Comparison of ENCODE assay signal across 1 cellular context in the genomic region with DNA sequence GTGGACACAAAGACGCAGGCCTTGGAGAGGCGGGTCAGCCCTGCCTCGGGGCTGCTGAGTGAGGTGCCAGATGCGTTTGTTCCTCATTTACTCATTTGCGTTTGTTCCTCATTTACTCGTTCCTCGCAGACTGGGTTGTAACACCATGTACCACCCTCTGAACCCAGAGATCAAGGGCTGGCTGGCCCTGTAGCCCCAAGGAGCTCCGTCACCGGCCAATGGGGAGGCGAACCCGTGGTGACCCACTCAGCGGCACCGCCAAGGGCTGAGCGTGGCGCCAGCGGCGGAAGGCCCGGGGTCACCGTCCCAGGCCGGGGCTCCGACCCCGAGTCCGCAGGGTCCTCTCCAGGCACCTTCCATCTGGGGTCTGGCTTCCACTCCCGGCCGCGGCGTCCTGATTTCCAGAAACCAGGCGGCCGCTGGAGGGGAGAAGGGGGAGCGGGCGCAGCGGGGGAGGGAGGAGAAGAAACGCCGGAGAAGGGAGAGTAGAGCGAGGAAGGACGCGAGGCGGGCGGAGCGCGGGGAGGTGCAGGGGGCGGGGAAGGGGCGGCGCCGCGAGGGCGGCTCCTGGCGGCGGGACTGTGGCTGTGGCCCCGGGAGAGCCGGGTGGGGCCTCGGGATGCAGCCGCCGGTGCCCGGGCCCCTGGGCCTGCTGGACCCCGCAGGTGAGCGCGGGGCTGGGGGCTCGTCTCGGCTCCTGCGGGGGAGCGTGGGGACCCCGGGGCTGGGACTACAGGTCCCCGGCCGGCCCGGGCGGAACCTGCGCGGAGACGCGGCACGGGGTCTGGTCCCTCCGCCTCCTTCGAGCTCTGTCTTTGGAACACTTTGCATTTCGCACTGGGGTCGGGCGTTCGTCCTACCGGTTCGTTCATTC.
TF ChIP-seq lines count a peak whose summit lies in the region.

A gene (plus strand): TSS at position 576 of the 874 bp plus-strand sequence. CDS start 44 bp downstream, at position 620.

TF ChIP-seq in H1, 55 proteins besides CTCF, POLR2A, EP300 and RAD21:
- no peak for TF ChIP-seq JUND (IDR thresholded peaks at IDR 0.05; ENCODE audit: low read length)
- no peak for TF ChIP-seq HDAC2 (IDR thresholded peaks at IDR 0.05; ENCODE audit: borderline replicate concordance in 1 of 2, low read depth in 2 of 2, low read length in 2 of 2)
- no peak for TF ChIP-seq SP1 (IDR thresholded peaks at IDR 0.05; ENCODE audit: low read depth, low read length)
- TF ChIP-seq EZH2 (IDR thresholded peaks at IDR 0.05; ENCODE audit: low read depth, low read length, severe bottlenecking): peak; percentile 12
- TF ChIP-seq, protein P1, sequence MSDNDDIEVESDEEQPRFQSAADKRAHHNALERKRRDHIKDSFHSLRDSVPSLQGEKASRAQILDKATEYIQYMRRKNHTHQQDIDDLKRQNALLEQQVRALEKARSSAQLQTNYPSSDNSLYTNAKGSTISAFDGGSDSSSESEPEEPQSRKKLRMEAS (IDR thresholded peaks at IDR 0.05): 0 out of 2 replicates have a peak, but pooled peaks have one; percentile 23
- peak; percentile 84 for TF ChIP-seq KDM4A (IDR thresholded peaks at IDR 0.05; ENCODE audit: low read depth, low read length, severe bottlenecking)
- 0 out of 2 replicates have a peak, but pooled peaks have one; percentile 41 for TF ChIP-seq RBBP5 (IDR thresholded peaks at IDR 0.05; ENCODE audit: borderline replicate concordance, low read depth, low read length)
- TF ChIP-seq TAF7 (optimal IDR thresholded peaks at IDR 0.05; ENCODE audit: borderline replicate concordance, low read depth, low read length): no peak
- TF ChIP-seq PHF8 (conservative IDR thresholded peaks at IDR 0.05; ENCODE audit: low read depth, low read length): peak; percentile 51; the same call in 1 of the 2 replicates
- no peak for TF ChIP-seq KDM5A (IDR thresholded peaks at IDR 0.05; ENCODE audit: low read length)
